23 cellular contexts compared by ENCODE assay signal in the genomic region with DNA sequence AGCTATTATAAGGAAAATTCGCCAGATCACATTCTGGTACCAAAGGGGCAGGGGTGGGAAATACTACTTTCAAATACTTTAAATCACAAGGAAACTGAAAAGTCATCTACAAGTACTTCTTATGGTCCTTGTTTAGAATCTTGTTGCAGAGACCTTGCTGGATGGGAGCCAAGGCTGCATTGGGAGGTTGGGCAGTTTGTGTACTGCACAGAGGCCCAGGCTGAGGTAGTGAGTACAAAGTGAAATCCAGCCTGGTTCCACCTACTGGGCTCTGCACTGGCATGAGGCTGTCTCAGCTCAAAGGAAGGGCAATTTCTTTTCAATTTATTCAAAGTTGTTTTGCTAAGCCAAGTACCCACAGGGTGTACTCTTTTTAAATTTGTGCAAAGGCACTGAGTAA.
DNase-seq lines count a peak whose midpoint lies in the region; ATAC-seq, FAIRE-seq and TF ChIP-seq lines count a peak whose summit lies in the region.
"Had no signal": no experiment of that assay in that cellular context is flagged by ENCODE, and none has a peak within 500 bp of the region (broad histone marks: within the 10 kb centered on the region; RNA-seq: fewer than 3 reads in every experiment).

No MANE protein-coding gene starts in this region.

- DNase-seq in H4 (ENCODE audit: low spot score) = peak; percentile 30
- peak; percentile 61 for DNase-seq in dermis blood vessel endothelial cell
- peak in 4 of 6 donors; percentile 16 to 52 (median 38) for DNase-seq in pancreas
- DNase-seq in GOT3 (lab: John Stamatoyannopoulos, UW) = no peak
- no peak for DNase-seq in NCI-H1092 treated with DMSO at 0.1 percent for 48 hours (lab: John Stamatoyannopoulos, UW)
- DNase-seq: activated CD4-positive, CD25-positive, alpha-beta regulatory T cell treated with anti-CD3 and anti-CD28 coated beads, Interleukin-2, amount 50 U/mL, for 72 hours; activated CD8-positive, alpha-beta T cell treated with anti-CD3 and anti-CD28 coated beads for 36 hours; activated gamma-delta T cell treated with Interleukin-2 at 50 U/mL for 16 hours; activated T-cell treated with anti-CD3 and anti-CD28 coated beads for 4 hours; CD4-positive, CD25-positive, alpha-beta regulatory T cell; heart left ventricle; left ventricle myocardium inferior; NCI-H2081 treated with DMSO at 0.1 percent for 48 hours; NCI-H82; posterior cingulate gyrus; SHP77; T-cell had no signal

- no peaks in the 10 kb centered on the region for H3F3A ChIP-seq in Loucy (ENCODE audit: low read depth)

- no peak for FAIRE-seq in pancreas (lab: Jason Lieb, UNC)
- FAIRE-seq: GM12891 had no signal

- no peaks in the 10 kb centered on the region for H3K79me2 ChIP-seq in Loucy (ENCODE audit: insufficient read depth, low read length)

- WGBS in pancreas, 2 donors = 98 to 100% methylated on average over 1 of the region's 1 CpG

- H4K20me1 ChIP-seq in Loucy (ENCODE audit: insufficient read depth, low read length, poor library complexity, severe bottlenecking) = no peaks in the 10 kb centered on the region

- H3K4me2 ChIP-seq in Loucy (ENCODE audit: low read depth, low read length, poor library complexity, severe bottlenecking) = no peak overlapping the region
- H3K4me2 ChIP-seq: PC-9 had no signal

- H3K27ac ChIP-seq in pancreas = no peak overlapping the region
- H3K27ac ChIP-seq: adrenal gland, heart left ventricle, left ventricle myocardium inferior, PC-9, suprapubic skin had no signal

- intact Hi-C loops in pancreas (cut with DNase I) = no loop called here

- no peaks in the 10 kb centered on the region for H3K36me3 ChIP-seq in Loucy (ENCODE audit: insufficient read depth, low read length)
- no peaks in the 10 kb centered on the region for H3K36me3 ChIP-seq in pancreas
- H3K36me3 ChIP-seq: adrenal gland, heart left ventricle, left ventricle myocardium inferior, suprapubic skin had no signal

- H3K27me3 ChIP-seq in Loucy (ENCODE audit: insufficient read depth, low read length, poor library complexity, severe bottlenecking) (no peaks in the 10 kb centered on the region), pancreas (no peaks in the 10 kb centered on the region)

- H3K4me1 ChIP-seq in Loucy (ENCODE audit: insufficient read depth, low read length, poor library complexity, severe bottlenecking) (peaks cover 42% of the 10 kb centered on the region), pancreas (no peaks in the 10 kb centered on the region)
- H3K4me1 ChIP-seq: adrenal gland, left ventricle myocardium inferior had no signal

- H3K9me3 ChIP-seq in Loucy (ENCODE audit: insufficient read depth, low read depth, low read length) (no peaks in the 10 kb centered on the region), pancreas (no peaks in the 10 kb centered on the region)
- H3K9me3 ChIP-seq: adrenal gland, heart left ventricle, left ventricle myocardium inferior, suprapubic skin had no signal

- ATAC-seq in pancreas (peak in 3 of 4 donors; percentile 43 to 86 (median 79)), esophagus mucosa (no peak)
- ATAC-seq: activated CD8-positive, alpha-beta T cell treated with anti-CD3 and anti-CD28 coated beads for 36 hours; heart left ventricle; T-cell had no signal

- H3K4me3 ChIP-seq in Loucy (ENCODE audit: low read length, poor library complexity, severe bottlenecking) (no peak overlapping the region), pancreas (no peak overlapping the region)
- H3K4me3 ChIP-seq: adrenal gland, heart left ventricle, left ventricle myocardium inferior, PC-9, suprapubic skin had no signal

- TF ChIP-seq CTCF in Loucy (conservative IDR thresholded peaks at IDR 0.05; ENCODE audit: low read length) (no peak), pancreas (IDR thresholded peaks at IDR 0.05) (no peak)

- no peak overlapping the region for H3K9ac ChIP-seq in Loucy (ENCODE audit: low read depth, low read length, poor library complexity, severe bottlenecking)

- peak overlapping the region; percentile 72; the same call in 1 of the 2 replicates for H2AFZ ChIP-seq in Loucy (ENCODE audit: low read length)
- H2AFZ ChIP-seq: PC-9 had no signal

- H3K9me2 ChIP-seq in Loucy (replicated peaks; ENCODE audit: low read depth, low read length) = no peaks in the 10 kb centered on the region

Comparison
In these comparisons a context has a peak if more than half of its experiments do, and no peak if none do; other contexts are left out.
1. DNase-seq: peak in H4 (single experiment), dermis blood vessel endothelial cell (single experiment) and pancreas (4 of 6); none in GOT3 (single experiment) and NCI-H1092 treated with DMSO at 0.1 percent for 48 hours (single experiment).